In the genomic region with DNA sequence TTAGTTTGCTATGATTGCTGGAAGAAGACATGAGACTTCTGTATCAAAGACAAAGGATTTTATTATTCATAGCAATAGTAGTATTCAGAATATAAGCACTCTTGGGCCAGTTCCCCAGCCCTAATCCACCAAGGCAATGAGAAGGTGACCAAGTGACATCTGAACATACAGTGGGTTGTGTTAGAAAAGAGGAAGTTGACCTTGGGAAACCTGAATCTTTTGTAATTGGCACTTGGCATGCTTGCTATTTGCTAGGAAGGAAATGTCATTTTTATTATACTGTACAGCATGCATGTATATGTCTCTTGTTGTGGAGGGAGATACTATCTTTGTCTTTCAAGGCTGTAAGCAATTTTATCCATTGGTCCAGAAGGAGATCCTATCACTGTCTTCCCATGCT, we compare ENCODE assay signal across 13 cellular contexts.
"Had no signal": no experiment of that assay in that cellular context is flagged by ENCODE, and none has a peak within 500 bp of the region (broad histone marks: within the 10 kb centered on the region; RNA-seq: fewer than 3 reads in every experiment).

No MANE protein-coding gene starts in this region.

- H3K9ac ChIP-seq: neural progenitor cell had no signal

- H3K9me3 ChIP-seq: breast epithelium, lower lobe of right lung, pancreas had no signal

- H3K4me2 ChIP-seq: neural progenitor cell had no signal

- H3K27ac ChIP-seq: breast epithelium, dorsolateral prefrontal cortex, lower lobe of right lung, neural progenitor cell, pancreas had no signal

- H3K4me1 ChIP-seq: breast epithelium had no signal

- H3K4me3 ChIP-seq: breast epithelium, dorsolateral prefrontal cortex, lower lobe of right lung, neural progenitor cell, pancreas had no signal

- DNase-seq: activated CD4-positive, alpha-beta T cell treated with anti-CD3 and anti-CD28 coated beads for 4 hours; activated CD8-positive, alpha-beta memory T cell treated with anti-CD3 and anti-CD28 coated beads, Interleukin-2, amount 50 U/mL, for 4 hours; activated CD8-positive, alpha-beta T cell treated with anti-CD3 and anti-CD28 coated beads for 36 hours; activated naive CD8-positive, alpha-beta T cell treated with anti-CD3 and anti-CD28 coated beads, Interleukin-2, amount 10 ng/mL, durations not matched to agents 7 days and 5 days; activated T-cell treated with anti-CD3 and anti-CD28 coated beads, Interleukin-2, amount 50 U/mL, for 72 hours; aorta; dorsolateral prefrontal cortex; lower lobe of right lung; pancreas; stimulated activated CD4-positive, alpha-beta T cell treated with anti-CD3 and anti-CD28 coated beads, Interleukin-12 subunit alpha, Interleukin-12 subunit beta, amount 100 ng/mL, for 4 hours; stimulated activated naive CD4-positive, alpha-beta T cell treated with Interleukin-2 at 50 U/mL for 16 hours had no signal

- H2AFZ ChIP-seq: neural progenitor cell had no signal

- H3K27me3 ChIP-seq: breast epithelium, neural progenitor cell, pancreas had no signal

- ATAC-seq: activated CD8-positive, alpha-beta T cell treated with anti-CD3 and anti-CD28 coated beads for 36 hours; activated T-cell treated with anti-CD3 and anti-CD28 coated beads, Interleukin-2, amount 50 U/mL, for 72 hours; lower lobe of right lung; pancreas had no signal

- H3K36me3 ChIP-seq: breast epithelium, lower lobe of right lung, neural progenitor cell, pancreas had no signal
